ENCODE assay signal across 8 cellular contexts in the genomic region with DNA sequence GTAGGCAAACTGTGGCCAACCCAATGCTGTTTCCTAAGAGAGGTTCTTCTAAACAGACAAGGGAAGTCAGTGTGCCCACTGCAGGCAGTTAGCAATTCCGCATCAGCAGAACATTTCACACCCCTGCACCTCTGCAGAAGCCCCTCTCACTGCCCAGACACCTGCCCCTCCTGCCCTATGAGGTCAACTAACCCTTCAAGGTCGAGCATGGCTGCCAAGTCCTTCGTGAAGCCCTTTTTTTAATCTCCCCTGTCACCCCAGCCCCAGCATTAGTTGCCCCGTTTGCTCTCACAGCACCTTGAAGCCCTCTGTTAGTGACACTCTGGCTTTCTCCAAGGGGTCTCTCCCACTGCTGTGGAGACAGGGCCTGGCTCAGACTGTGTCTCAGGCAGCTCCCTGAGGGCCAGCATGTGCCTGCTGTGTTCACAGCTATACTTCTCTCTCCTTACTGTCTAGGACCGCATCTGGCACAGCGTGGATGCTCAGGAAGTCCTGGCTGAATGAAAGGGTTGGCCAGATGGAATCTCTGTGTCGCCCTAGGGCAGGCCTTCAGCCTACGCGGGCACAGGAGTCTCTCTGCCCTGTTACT. TPM values are rescaled to one million over a fixed set of nuclear protein-coding genes. Genes with fewer than 3 reads are reported as not detected.
DNase-seq lines count a peak whose midpoint lies in the region; ATAC-seq and TF ChIP-seq lines count a peak whose summit lies in the region.

No MANE protein-coding gene starts in this region.

- H3K4me2 ChIP-seq in Loucy (ENCODE audit: low read depth, low read length, poor library complexity, severe bottlenecking) (no peak overlapping the region), neural progenitor cell (no peak overlapping the region)

- H3K9me3 Mint-ChIP-seq in brain (peaks cover 0 to 3% (median 0%) of the 10 kb centered on the region in 5 experiments), neural progenitor cell (no peaks in the 10 kb centered on the region)

- H3K27me3 Mint-ChIP-seq in brain, result peaks cover 3% of the 10 kb centered on the region
- peaks cover 4% of the 10 kb centered on the region for H3K27me3 Mint-ChIP-seq in neural progenitor cell (ENCODE audit: insufficient read depth, low read depth)

- no peaks in the 10 kb centered on the region for H3F3A ChIP-seq in Loucy (ENCODE audit: low read depth)
- peaks cover 38% of the 10 kb centered on the region for H3F3A ChIP-seq in neural progenitor cell (ENCODE audit: low read depth)

- peak overlapping the region in 1 of 5 experiments; percentile 48 for H3K4me3 Mint-ChIP-seq in brain
- no peak overlapping the region for H3K4me3 Mint-ChIP-seq in neural progenitor cell

- H3K4me1 ChIP-seq in Loucy (ENCODE audit: insufficient read depth, low read length, poor library complexity, severe bottlenecking), result peaks cover 37% of the 10 kb centered on the region
- H3K4me1 ChIP-seq in neural progenitor cell, result peaks cover 9% of the 10 kb centered on the region

- no peak overlapping the region for H3K4me3 ChIP-seq in Loucy (ENCODE audit: low read length, poor library complexity, severe bottlenecking)
- H3K4me3 ChIP-seq in neural progenitor cell, result no peak overlapping the region

- H3K9me2 ChIP-seq in Loucy (replicated peaks; ENCODE audit: low read depth, low read length), result no peaks in the 10 kb centered on the region

- H3K27ac ChIP-seq in C4-2B (peak overlapping the region; percentile 31), neural progenitor cell (no peak overlapping the region)

- H3K4me1 Mint-ChIP-seq in brain (peaks cover 69% of the 10 kb centered on the region), neural progenitor cell (peaks cover 80% of the 10 kb centered on the region)

- peaks cover 73% of the 10 kb centered on the region for H3K36me3 Mint-ChIP-seq in brain
- H3K36me3 Mint-ChIP-seq in neural progenitor cell, result peaks cover 67% of the 10 kb centered on the region

- peaks cover 44% of the 10 kb centered on the region for H4K20me1 ChIP-seq in Loucy (ENCODE audit: insufficient read depth, low read length, poor library complexity, severe bottlenecking)
- peaks cover 100% of the 10 kb centered on the region for H4K20me1 ChIP-seq in neural progenitor cell (ENCODE audit: low read depth)

- no peak overlapping the region for H2AFZ ChIP-seq in Loucy (ENCODE audit: low read length)
- no peak overlapping the region for H2AFZ ChIP-seq in neural progenitor cell (replicated peaks)

- H3K9ac ChIP-seq in Loucy (ENCODE audit: low read depth, low read length, poor library complexity, severe bottlenecking), result peak overlapping the region; percentile 37
- H3K9ac ChIP-seq in neural progenitor cell, result no peak overlapping the region

- no peaks in the 10 kb centered on the region for H3K27me3 ChIP-seq in Loucy (ENCODE audit: insufficient read depth, low read length, poor library complexity, severe bottlenecking)
- H3K27me3 ChIP-seq in neural progenitor cell, result no peaks in the 10 kb centered on the region

- DNase-seq in neural progenitor cell (ENCODE audit: low spot score) (no peak), NCI-H1436 treated with DMSO at 0.1 percent for 48 hours (lab: John Stamatoyannopoulos, UW) (no peak), mucosa of gallbladder (ENCODE audit: low spot score) (no peak)

- H3K27ac Mint-ChIP-seq in brain (peak overlapping the region in 3 of 5 experiments; percentile 43 to 94 (median 90)), neural progenitor cell (peak overlapping the region; percentile 94)

- H3K79me2 ChIP-seq in Loucy (ENCODE audit: insufficient read depth, low read length) (peaks cover 97% of the 10 kb centered on the region; the same call in 1 of the 2 replicates), neural progenitor cell (ENCODE audit: low read depth) (peaks cover 100% of the 10 kb centered on the region)

- TF ChIP-seq CTCF in C4-2B (conservative IDR thresholded peaks at IDR 0.05) (no peak), Loucy (conservative IDR thresholded peaks at IDR 0.05; ENCODE audit: low read length) (no peak), brain (conservative IDR thresholded peaks at IDR 0.05) (no peak), neural progenitor cell (IDR thresholded peaks at IDR 0.05) (no peak)

- H3K36me3 ChIP-seq in Loucy (ENCODE audit: insufficient read depth, low read length) (peaks cover 98% of the 10 kb centered on the region; the same call in 1 of the 2 replicates), neural progenitor cell (peaks cover 14% of the 10 kb centered on the region)

- no peak for ATAC-seq in HG02981 (IDR thresholded peaks at IDR 0.05; ENCODE audit: unreplicated experiment)
- ATAC-seq in HG03520 (IDR thresholded peaks at IDR 0.05; ENCODE audit: unreplicated experiment), result no peak

- H3K9me3 ChIP-seq in Loucy (ENCODE audit: insufficient read depth, low read depth, low read length) (no peaks in the 10 kb centered on the region), neural progenitor cell (ENCODE audit: low read depth) (no peaks in the 10 kb centered on the region)

RNA-seq across cellular contexts. Expression of gene SLC2A1, which starts 20.0 kb away (rescaled TPM):
- polyA plus RNA-seq in brain (ENCODE audit: insufficient read depth, low read depth, low replicate concordance), result 127 TPM
- total RNA-seq in neural progenitor cell (ENCODE audit: low replicate concordance) (303 and 720 TPM in 2 replicates), mucosa of gallbladder (142 TPM)
